ENCODE assay signal across 9 cellular contexts in the genomic region with DNA sequence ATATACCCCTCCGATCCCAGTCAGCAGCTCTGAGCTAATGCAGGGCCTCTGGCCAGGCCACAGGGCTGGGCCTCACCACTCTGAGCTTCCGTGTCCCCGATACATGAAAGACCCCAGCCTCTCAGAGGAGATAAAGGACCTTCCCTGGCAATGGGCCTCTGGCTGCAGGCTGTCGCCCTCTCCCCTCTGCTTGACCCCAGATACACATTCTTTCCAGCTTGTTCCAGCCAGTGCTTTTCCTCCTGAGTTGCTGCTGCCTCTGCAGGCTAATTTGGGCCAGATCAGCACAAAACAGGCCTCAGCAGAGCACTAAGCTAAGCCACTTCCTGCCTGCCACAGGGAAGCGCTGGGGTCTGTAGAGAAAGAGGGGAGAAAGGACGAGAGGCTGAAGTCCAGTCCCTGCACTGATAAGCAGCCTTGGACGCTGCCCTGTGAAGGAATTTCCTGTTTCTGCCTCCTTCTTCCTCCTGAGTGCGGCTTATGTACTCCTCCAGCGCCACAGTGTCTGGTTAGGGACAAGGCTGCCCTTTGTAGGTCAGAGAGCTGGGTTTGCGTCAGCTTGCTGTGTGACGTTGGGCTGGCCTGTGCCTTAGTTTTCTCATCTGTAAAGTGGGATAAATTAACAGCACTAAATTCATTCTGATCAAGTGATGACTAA.
DNase-seq lines count a peak whose midpoint lies in the region; ATAC-seq and TF ChIP-seq lines count a peak whose summit lies in the region.
"Had no signal": no experiment of that assay in that cellular context is flagged by ENCODE, and none has a peak within 500 bp of the region (broad histone marks: within the 10 kb centered on the region; RNA-seq: fewer than 3 reads in every experiment).

No MANE protein-coding gene starts in this region.

- H3K4me3 ChIP-seq in NB4 (ENCODE audit: low read depth, low read length), result no peak overlapping the region
- no peak overlapping the region for H3K4me3 ChIP-seq in duodenal mucosa (ENCODE audit: low read depth in 1 of 2, low read length in 2 of 2)
- H3K4me3 ChIP-seq in mesendoderm (ENCODE audit: low read length), result no peak overlapping the region
- no peak overlapping the region for H3K4me3 ChIP-seq in upper lobe of right lung

- TF ChIP-seq POLR2A in NB4 (IDR thresholded peaks at IDR 0.05; ENCODE audit: extremely low read depth, insufficient read length), result no peak

- H3K36me3 ChIP-seq in duodenal mucosa (ENCODE audit: control insufficient read depth in 1 of 2, insufficient read depth in 2 of 2, low read length in 2 of 2), result no peaks in the 10 kb centered on the region
- no peaks in the 10 kb centered on the region for H3K36me3 ChIP-seq in mesendoderm (ENCODE audit: control insufficient read depth, insufficient read depth, low read length)
- H3K36me3 ChIP-seq in upper lobe of right lung, result no peaks in the 10 kb centered on the region
- H3K36me3 ChIP-seq: neutrophil had no signal

- no peaks in the 10 kb centered on the region for H3K79me1 ChIP-seq in mesendoderm (ENCODE audit: low read length)

- H3K9me3 ChIP-seq in duodenal mucosa (ENCODE audit: control insufficient read depth in 1 of 2, low read length in 2 of 2) (no peaks in the 10 kb centered on the region), upper lobe of right lung (no peaks in the 10 kb centered on the region)
- H3K9me3 ChIP-seq: neutrophil had no signal

- no peak overlapping the region for H3K18ac ChIP-seq in mesendoderm (ENCODE audit: low read length)

- H2BK5ac ChIP-seq in mesendoderm (ENCODE audit: low read length), result no peak overlapping the region

- H2BK120ac ChIP-seq in mesendoderm (ENCODE audit: low read depth, low read length), result no peak overlapping the region

- no peak overlapping the region for H3K4ac ChIP-seq in mesendoderm (ENCODE audit: low read depth, low read length)

- no peak for TF ChIP-seq CTCF in NB4 (IDR thresholded peaks at IDR 0.05; ENCODE audit: low read depth, low read length)
- TF ChIP-seq CTCF in upper lobe of right lung (IDR thresholded peaks at IDR 0.05), result no peak

- intact Hi-C loops in upper lobe of right lung (cut with DNase I), result no loop called here

- H3K27ac ChIP-seq in duodenal mucosa (ENCODE audit: low read depth, low read length) (peak overlapping the region; percentile 85), mesendoderm (ENCODE audit: low read depth, low read length) (peak overlapping the region; percentile 13), upper lobe of right lung (peak overlapping the region; percentile 78)
- H3K27ac ChIP-seq: neutrophil had no signal

- no peak overlapping the region for H3K4me2 ChIP-seq in mesendoderm (ENCODE audit: low read length)

- H3K27me3 ChIP-seq in duodenal mucosa (ENCODE audit: control insufficient read depth in 1 of 2, insufficient read depth in 2 of 2, low read length in 2 of 2), result no peaks in the 10 kb centered on the region
- H3K27me3 ChIP-seq in mesendoderm (ENCODE audit: insufficient read depth, low read length, poor library complexity), result no peaks in the 10 kb centered on the region
- no peaks in the 10 kb centered on the region for H3K27me3 ChIP-seq in upper lobe of right lung
- H3K27me3 ChIP-seq: neutrophil had no signal

- H3K79me2 ChIP-seq in mesendoderm (ENCODE audit: control insufficient read depth, insufficient read depth, low read length), result no peaks in the 10 kb centered on the region

- no peak overlapping the region for H3K23ac ChIP-seq in mesendoderm (ENCODE audit: low read length)

- no peak overlapping the region for H2AK5ac ChIP-seq in mesendoderm (ENCODE audit: low read length)

- H4K5ac ChIP-seq in mesendoderm (ENCODE audit: low read length), result no peak overlapping the region

- H3K4me1 ChIP-seq in duodenal mucosa (ENCODE audit: control insufficient read depth in 1 of 2, insufficient read depth in 2 of 2, low read length in 2 of 2) (peaks cover 44 to 49% of the 10 kb centered on the region in 2 donors), mesendoderm (ENCODE audit: control insufficient read depth, low read depth, low read length) (no peaks in the 10 kb centered on the region), upper lobe of right lung (peaks cover 48% of the 10 kb centered on the region)

- H3K9ac ChIP-seq in duodenal mucosa (ENCODE audit: low read depth in 1 of 2, low read length in 2 of 2) (peak overlapping the region; percentile 45 to 53), mesendoderm (ENCODE audit: low read length) (peak overlapping the region; percentile 8)

- no peak overlapping the region for H2BK15ac ChIP-seq in mesendoderm (replicated peaks; ENCODE audit: low read depth)

- no peak overlapping the region for H4K8ac ChIP-seq in mesendoderm (ENCODE audit: low read depth, low read length)

- peak; percentile 40 for DNase-seq in NB4 (ENCODE audit: low read depth)
- DNase-seq in mesendoderm, result peak; percentile 95
- DNase-seq in upper lobe of right lung, result peak; percentile 76
- DNase-seq in DMS53 treated with DMSO at 0.1 percent for 48 hours (lab: John Stamatoyannopoulos, UW; ENCODE audit: unreplicated experiment), result no peak
- DNase-seq in C1 segment of cervical spinal cord (lab: John Stamatoyannopoulos, UW), result no peak
- DNase-seq in stimulated activated CD4-positive, alpha-beta T cell treated with anti-CD3 and anti-CD28 coated beads, Interleukin-15, amount 100 ng/mL, for 24 hours, result no peak

- WGBS in mesendoderm (ENCODE audit: extremely low coverage, insufficient coverage, low lambda C conversion rate), result no CpG with 5 or more reads among the region's 11 CpGs

- ATAC-seq in upper lobe of right lung, result peak; percentile 89
- ATAC-seq in GM21723 (IDR thresholded peaks at IDR 0.05; ENCODE audit: unreplicated experiment), result no peak

- peak overlapping the region; percentile 77 for H3K56ac ChIP-seq in mesendoderm (ENCODE audit: low read length)

Comparison
In these comparisons a context has a peak if more than half of its experiments do, and no peak if none do; other contexts are left out.
1. DNase-seq: peak in NB4 (single experiment), mesendoderm (single experiment) and upper lobe of right lung (single experiment); none in DMS53 treated with DMSO at 0.1 percent for 48 hours (single experiment), C1 segment of cervical spinal cord (0 of 14) and stimulated activated CD4-positive, alpha-beta T cell treated with anti-CD3 and anti-CD28 coated beads, Interleukin-15, amount 100 ng/mL, for 24 hours (single experiment).
2. H3K27ac ChIP-seq: peak in every context shown above with its lines; median percentile 85 in duodenal mucosa; 78 in upper lobe of right lung; 13 in mesendoderm.